15 cellular contexts compared by ENCODE assay signal in genomic region chr19:907183-907853, GRCh38. TPM values are rescaled to one million over a fixed set of nuclear protein-coding genes. Genes with fewer than 3 reads are reported as not detected.
A peak's percentile ranks its signal among the peaks of the same experiment; 100 is the strongest.
DNase-seq lines count a peak whose midpoint lies in the region; ATAC-seq and TF ChIP-seq lines count a peak whose summit lies in the region.
"Had no signal": no experiment of that assay in that cellular context is flagged by ENCODE, and none has a peak within 500 bp of the region (broad histone marks: within the 10 kb centered on the region; RNA-seq: fewer than 3 reads in every experiment).

No MANE protein-coding gene starts in this region.

- CTCF ChIA-PET in activated B cell treated with CpG ODN at 0.5 μM for 24 hours (lab: Charles Lee) = interaction anchor here (0.6 to 2.5 kb wide), 6 partner anchors 9 to 51 kb away, joined by 3 to 16 read pairs (median 6); partner anchors contain the start of genes MED16 and RNU6-9

- no peaks in the 10 kb centered on the region for H3K27me3 ChIP-seq in H7 (ENCODE audit: control insufficient read depth, insufficient read depth, low read length)
- H3K27me3 ChIP-seq: gastrocnemius medialis, MG63 had no signal

- TF ChIP-seq CTCF in activated B cell treated with CpG ODN at 0.5 μM for 24 hours (IDR thresholded peaks at IDR 0.05) (no peak), HFFc6 (IDR thresholded peaks at IDR 0.05) (no peak)

- H3K27me3 Mint-ChIP-seq in activated B cell treated with CpG ODN at 0.5 μM for 24 hours (no peaks in the 10 kb centered on the region), HFFc6 (ENCODE audit: insufficient read depth) (peaks cover 1% of the 10 kb centered on the region; the same call in 1 of the 2 replicates)

- POLR2A ChIA-PET in activated B cell treated with CpG ODN at 0.5 μM for 24 hours (lab: Charles Lee) = interaction anchor here (0.6 to 9.8 kb wide), 18 partner anchors 9 to 368 kb away, joined by 3 to 213 read pairs (median 5); partner anchors contain the start of genes CIRBP, FAM174C, MED16 and RNU6-2

- no peaks in the 10 kb centered on the region; the same call in 1 of the 2 replicates for H3K36me3 ChIP-seq in H7 (replicated peaks; ENCODE audit: control insufficient read depth, insufficient read depth, low read length)
- H3K36me3 ChIP-seq: gastrocnemius medialis, thoracic aorta, WERI-Rb-1 had no signal

- peaks cover 23% of the 10 kb centered on the region for H3K36me3 Mint-ChIP-seq in activated B cell treated with CpG ODN at 0.5 μM for 24 hours (ENCODE audit: low read depth)
- H3K36me3 Mint-ChIP-seq in HFFc6 (ENCODE audit: low read depth) = peaks cover 5% of the 10 kb centered on the region; the same call in 1 of the 2 replicates

- no peak overlapping the region for H3K4me3 ChIP-seq in H7 (ENCODE audit: insufficient read depth, low read depth, low read length)
- H3K4me3 ChIP-seq: gastrocnemius medialis, MG63, thoracic aorta had no signal

- H3K4me1 Mint-ChIP-seq in activated B cell treated with CpG ODN at 0.5 μM for 24 hours (peaks cover 73% of the 10 kb centered on the region), HFFc6 (ENCODE audit: low read depth) (peaks cover 11% of the 10 kb centered on the region)

- peak; percentile 43 for DNase-seq in stimulated activated CD4-positive, alpha-beta T cell treated with anti-CD3 and anti-CD28 coated beads, Interleukin-15, amount 100 ng/mL, for 24 hours
- no peak for DNase-seq in stimulated activated CD4-positive, alpha-beta T cell treated with anti-CD3 and anti-CD28 coated beads, Interleukin-2, amount 100 ng/mL, for 48 hours
- DNase-seq in activated B cell treated with CpG ODN at 0.5 μM for 24 hours (peak; percentile 70), iPS-NIHi11 (ENCODE audit: low spot score) (peak; percentile 2), HFFc6 (no peak), H7 (no peak), hippocampal formation (lab: John Stamatoyannopoulos, UW) (no peak)
- DNase-seq: dermis blood vessel endothelial cell, gastrocnemius medialis, MG63, WERI-Rb-1 had no signal

- H3K27ac Mint-ChIP-seq in activated B cell treated with CpG ODN at 0.5 μM for 24 hours (peak overlapping the region; percentile 99), HFFc6 (no peak overlapping the region)

- ATAC-seq in activated B cell treated with CpG ODN at 0.5 μM for 24 hours (ENCODE audit: low read depth) (peak; percentile 49), HG02588 (IDR thresholded peaks at IDR 0.05; ENCODE audit: unreplicated experiment) (no peak)
- ATAC-seq: gastrocnemius medialis, left lobe of liver had no signal

- H3K9me3 Mint-ChIP-seq in activated B cell treated with CpG ODN at 0.5 μM for 24 hours (no peaks in the 10 kb centered on the region), HFFc6 (no peaks in the 10 kb centered on the region)

- H3K4me3 Mint-ChIP-seq in activated B cell treated with CpG ODN at 0.5 μM for 24 hours (peak overlapping the region; percentile 80), HFFc6 (no peak overlapping the region)

- intact Hi-C loops in activated B cell treated with CpG ODN at 0.5 μM for 24 hours (cut with micrococcal nuclease) = loop anchor here (5.0 kb wide), 3 partner anchors 110 to 355 kb away; partner anchors contain the start of gene PTBP1

RNA-seq across cellular contexts. Expression of gene R3HDM4, which starts 5.7 kb away (rescaled TPM):
- total RNA-seq in activated B cell treated with CpG ODN at 0.5 μM for 24 hours = 174 and 189 TPM in 2 replicates
- total RNA-seq in HFFc6 (2021; fragmentation: NEBNext Ultra II Directional; extraction: Animal tissue kit (Norgen Biotek cat#: 25700)) = 10 to 100 TPM; 41.9 to 53.4 (median 45.9) TPM
- 47.5 and 49.9 TPM in 2 replicates for total RNA-seq in H7 (2014; rRNA removed; shearing (Covaris generic))

RNA-seq across cellular contexts. Expression of gene KISS1R, which starts 9.8 kb away (rescaled TPM):
- total RNA-seq in activated B cell treated with CpG ODN at 0.5 μM for 24 hours = 0.49 TPM in 2 replicates
- not detected for total RNA-seq in HFFc6 (2021; fragmentation: NEBNext Ultra II Directional; extraction: Animal tissue kit (Norgen Biotek cat#: 25700))
- 0.67 and 1.4 TPM in 2 replicates for total RNA-seq in H7 (2014; rRNA removed; shearing (Covaris generic))
- total RNA-seq: dermis blood vessel endothelial cell, gastrocnemius medialis, left lobe of liver, pulmonary artery endothelial cell, thoracic aorta had no signal

RNA-seq across cellular contexts. Expression of gene RNU6-9, which starts 14.0 kb away (rescaled TPM):
- total RNA-seq in activated B cell treated with CpG ODN at 0.5 μM for 24 hours = not detected in 2 replicates
- not detected for total RNA-seq in HFFc6 (2021; fragmentation: NEBNext Ultra II Directional; extraction: Animal tissue kit (Norgen Biotek cat#: 25700))
- not detected in 2 replicates for total RNA-seq in H7 (2014; rRNA removed; shearing (Covaris generic))
- total RNA-seq: dermis blood vessel endothelial cell, gastrocnemius medialis, left lobe of liver, pulmonary artery endothelial cell, thoracic aorta had no signal

RNA-seq across cellular contexts. Expression of gene MED16, which starts 14.3 kb away (rescaled TPM):
- total RNA-seq in activated B cell treated with CpG ODN at 0.5 μM for 24 hours = 76.1 and 79.3 TPM in 2 replicates
- total RNA-seq in HFFc6 (2021; fragmentation: NEBNext Ultra II Directional; extraction: Animal tissue kit (Norgen Biotek cat#: 25700)) = 10 to 100 TPM; 58.1 to 91.0 (median 70.9) TPM
- total RNA-seq in H7 (2014; rRNA removed; shearing (Covaris generic)) = 29.5 and 36.2 TPM in 2 replicates

RNA-seq across cellular contexts. Expression of gene ARID3A, which starts 18.5 kb away (rescaled TPM):
- total RNA-seq in activated B cell treated with CpG ODN at 0.5 μM for 24 hours = 67.7 and 74.9 TPM in 2 replicates
- 10 to 100 TPM; 35.1 to 44.2 (median 38.4) TPM for total RNA-seq in HFFc6 (2021; fragmentation: NEBNext Ultra II Directional; extraction: Animal tissue kit (Norgen Biotek cat#: 25700))
- total RNA-seq in H7 (2014; rRNA removed; shearing (Covaris generic)) = 85.4 and 92.6 TPM in 2 replicates

Comparison
In these comparisons a context has a peak if more than half of its experiments do, and no peak if none do; other contexts are left out.
1. DNase-seq: peak in stimulated activated CD4-positive, alpha-beta T cell treated with anti-CD3 and anti-CD28 coated beads, Interleukin-15, amount 100 ng/mL, for 24 hours (single experiment), activated B cell treated with CpG ODN at 0.5 μM for 24 hours (single experiment) and iPS-NIHi11 (single experiment); none in stimulated activated CD4-positive, alpha-beta T cell treated with anti-CD3 and anti-CD28 coated beads, Interleukin-2, amount 100 ng/mL, for 48 hours (0 of 2), HFFc6 (single experiment), H7 (single experiment) and hippocampal formation (0 of 2).